In the genomic region with DNA sequence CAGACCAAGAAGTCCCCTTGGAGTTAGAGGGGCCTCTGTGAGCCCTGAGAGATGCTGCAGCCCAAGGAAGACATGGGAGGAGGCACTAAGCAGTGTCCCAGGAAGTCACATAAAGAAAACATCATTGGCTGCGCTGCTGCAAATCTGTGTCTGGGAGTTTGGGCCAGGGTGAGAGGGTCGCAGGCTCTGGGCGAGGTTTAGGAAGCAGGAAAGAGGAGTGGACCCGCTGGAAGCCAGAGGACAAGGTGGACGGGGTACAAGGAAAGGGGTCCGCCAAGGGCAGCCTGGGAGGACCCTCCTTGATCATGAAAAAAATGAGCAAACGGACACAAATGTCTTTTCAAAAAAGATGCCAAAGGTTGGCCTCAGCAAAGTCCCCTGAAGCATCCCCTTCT, we compare ENCODE assay signal across 1 cellular context.
TF ChIP-seq lines count a peak whose summit lies in the region.

No MANE protein-coding gene starts in this region.

TF ChIP-seq in liver, 16 proteins besides CTCF, POLR2A, EP300 and RAD21 (continued from another document):
- TF ChIP-seq, protein P1, sequence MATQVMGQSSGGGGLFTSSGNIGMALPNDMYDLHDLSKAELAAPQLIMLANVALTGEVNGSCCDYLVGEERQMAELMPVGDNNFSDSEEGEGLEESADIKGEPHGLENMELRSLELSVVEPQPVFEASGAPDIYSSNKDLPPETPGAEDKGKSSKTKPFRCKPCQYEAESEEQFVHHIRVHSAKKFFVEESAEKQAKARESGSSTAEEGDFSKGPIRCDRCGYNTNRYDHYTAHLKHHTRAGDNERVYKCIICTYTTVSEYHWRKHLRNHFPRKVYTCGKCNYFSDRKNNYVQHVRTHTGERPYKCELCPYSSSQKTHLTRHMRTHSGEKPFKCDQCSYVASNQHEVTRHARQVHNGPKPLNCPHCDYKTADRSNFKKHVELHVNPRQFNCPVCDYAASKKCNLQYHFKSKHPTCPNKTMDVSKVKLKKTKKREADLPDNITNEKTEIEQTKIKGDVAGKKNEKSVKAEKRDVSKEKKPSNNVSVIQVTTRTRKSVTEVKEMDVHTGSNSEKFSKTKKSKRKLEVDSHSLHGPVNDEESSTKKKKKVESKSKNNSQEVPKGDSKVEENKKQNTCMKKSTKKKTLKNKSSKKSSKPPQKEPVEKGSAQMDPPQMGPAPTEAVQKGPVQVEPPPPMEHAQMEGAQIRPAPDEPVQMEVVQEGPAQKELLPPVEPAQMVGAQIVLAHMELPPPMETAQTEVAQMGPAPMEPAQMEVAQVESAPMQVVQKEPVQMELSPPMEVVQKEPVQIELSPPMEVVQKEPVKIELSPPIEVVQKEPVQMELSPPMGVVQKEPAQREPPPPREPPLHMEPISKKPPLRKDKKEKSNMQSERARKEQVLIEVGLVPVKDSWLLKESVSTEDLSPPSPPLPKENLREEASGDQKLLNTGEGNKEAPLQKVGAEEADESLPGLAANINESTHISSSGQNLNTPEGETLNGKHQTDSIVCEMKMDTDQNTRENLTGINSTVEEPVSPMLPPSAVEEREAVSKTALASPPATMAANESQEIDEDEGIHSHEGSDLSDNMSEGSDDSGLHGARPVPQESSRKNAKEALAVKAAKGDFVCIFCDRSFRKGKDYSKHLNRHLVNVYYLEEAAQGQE (IDR thresholded peaks at IDR 0.05): no peak
- no peak for TF ChIP-seq GABPA (IDR thresholded peaks at IDR 0.05 in 1 of 2, conservative IDR thresholded peaks at IDR 0.05 in 1 of 2)
- no peak for TF ChIP-seq FOXA2 (IDR thresholded peaks at IDR 0.05)
- TF ChIP-seq JUND (IDR thresholded peaks at IDR 0.05): no peak
- TF ChIP-seq FOXA1 (IDR thresholded peaks at IDR 0.05): no peak
- TF ChIP-seq EGR1 (IDR thresholded peaks at IDR 0.05; ENCODE audit: low read depth in 2 of 2): no peak
- TF ChIP-seq TAF1 (conservative IDR thresholded peaks at IDR 0.05): no peak
- TF ChIP-seq RXRA (IDR thresholded peaks at IDR 0.05): no peak
- TF ChIP-seq, protein P2, sequence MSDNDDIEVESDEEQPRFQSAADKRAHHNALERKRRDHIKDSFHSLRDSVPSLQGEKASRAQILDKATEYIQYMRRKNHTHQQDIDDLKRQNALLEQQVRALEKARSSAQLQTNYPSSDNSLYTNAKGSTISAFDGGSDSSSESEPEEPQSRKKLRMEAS (IDR thresholded peaks at IDR 0.05): no peak
